Comparison of ENCODE assay signal across 12 cellular contexts in genomic region chr2:144448389-144449027, GRCh38.
A peak's percentile ranks its signal among the peaks of the same experiment; 100 is the strongest.
DNase-seq lines count a peak whose midpoint lies in the region; ATAC-seq, FAIRE-seq and TF ChIP-seq lines count a peak whose summit lies in the region.
"Had no signal": no experiment of that assay in that cellular context is flagged by ENCODE, and none has a peak within 500 bp of the region (broad histone marks: within the 10 kb centered on the region; RNA-seq: fewer than 3 reads in every experiment).

No MANE protein-coding gene starts in this region.

- WGBS in HepG2 (ENCODE audit: low lambda C conversion rate): 6% methylated on average over 10 of the region's 10 CpGs

- CTCF ChIA-PET in HepG2 (lab: Yijun Ruan, JAX; ENCODE audit: low intra/inter-chr PET ratio, low total read pairs): no interaction called here

- H3K27me3 Mint-ChIP-seq in activated CD4-positive, alpha-beta T cell treated with anti-CD3 and anti-CD28 coated beads, Interleukin-2, amount 10 ng/mL, durations not matched to agents 24 days and 14 days: peaks cover 4% of the 10 kb centered on the region

- no peaks in the 10 kb centered on the region for H3K9me2 ChIP-seq in SU-DHL-6 (replicated peaks; ENCODE audit: insufficient read depth, low read length)

- H3K27me3 ChIP-seq in SU-DHL-6 (ENCODE audit: low read length) (no peaks in the 10 kb centered on the region), iPS-20b (ENCODE audit: insufficient read depth, low read length) (peaks cover 37% of the 10 kb centered on the region), HepG2 (ENCODE audit: control insufficient read depth in 1 of 2, insufficient read depth in 2 of 2, low read length in 2 of 2) (peaks cover 0 to 13% of the 10 kb centered on the region in 2 experiments; a peak in 2 of 5 replicates)

- H4K20me1 ChIP-seq in SU-DHL-6 (ENCODE audit: low read depth, low read length): no peaks in the 10 kb centered on the region
- no peaks in the 10 kb centered on the region for H4K20me1 ChIP-seq in HepG2 (ENCODE audit: insufficient read depth, low read length)

- H3K4me2 ChIP-seq in SU-DHL-6 (ENCODE audit: low read depth, low read length, poor library complexity, severe bottlenecking) (peak overlapping the region; percentile 27), HepG2 (ENCODE audit: low read depth, low read length) (no peak overlapping the region)

- H3K4me3 ChIP-seq in SU-DHL-6 (ENCODE audit: insufficient read depth, low read length, poor library complexity, severe bottlenecking) (no peak overlapping the region), iPS-20b (ENCODE audit: low read length) (no peak overlapping the region), HepG2 (replicated peaks in 1 of 3; ENCODE audit: insufficient read depth in 1 of 3, low read depth in 2 of 3, low read length in 3 of 3) (no peak overlapping the region)

- no peak for TF ChIP-seq RAD21 in HepG2 (CRISPR knock-in tag; IDR thresholded peaks at IDR 0.05)

- H3K4me1 ChIP-seq in iPS-20b (ENCODE audit: insufficient read depth, low read length) (peaks cover 52% of the 10 kb centered on the region; the same call in 1 of the 2 replicates), HepG2 (ENCODE audit: insufficient read depth, low read length) (no peaks in the 10 kb centered on the region)

- ATAC-seq in GM19467 (IDR thresholded peaks at IDR 0.05; ENCODE audit: unreplicated experiment) (peak; percentile 6), GM19328 (IDR thresholded peaks at IDR 0.05; ENCODE audit: unreplicated experiment) (no peak), HepG2 (no peak; the same call in 2 of the 3 replicates)

- POLR2A ChIA-PET in HepG2 (lab: Yijun Ruan, JAX): no interaction called here

- peak overlapping the region; percentile 65 for H2AFZ ChIP-seq in SU-DHL-6 (ENCODE audit: low read depth, low read length, severe bottlenecking)
- H2AFZ ChIP-seq in HepG2 (ENCODE audit: low read length): no peak overlapping the region

- no peaks in the 10 kb centered on the region for H3K9me3 Mint-ChIP-seq in activated CD4-positive, alpha-beta T cell treated with anti-CD3 and anti-CD28 coated beads, Interleukin-2, amount 10 ng/mL, durations not matched to agents 24 days and 14 days

- TF ChIP-seq EP300 in HepG2 (IDR thresholded peaks at IDR 0.05; ENCODE audit: low read depth in 2 of 2, low read length in 2 of 2) (no peak), HepG2 (CRISPR knock-in tag; IDR thresholded peaks at IDR 0.05; ENCODE audit: borderline replicate concordance) (no peak)

- H3K27ac ChIP-seq in SU-DHL-6 (ENCODE audit: low read depth, low read length) (no peak overlapping the region), iPS-20b (ENCODE audit: low read length) (peak overlapping the region; percentile 5), HepG2 (ENCODE audit: extremely low read length, insufficient read depth, low read length) (no peak overlapping the region)

- H3K9me3 ChIP-seq in SU-DHL-6 (ENCODE audit: insufficient read depth, low read length) (no peaks in the 10 kb centered on the region), iPS-20b (ENCODE audit: insufficient read depth, low read depth, low read length) (no peaks in the 10 kb centered on the region), HepG2 (ENCODE audit: low read length) (no peaks in the 10 kb centered on the region)

- H3K36me3 Mint-ChIP-seq in activated CD4-positive, alpha-beta T cell treated with anti-CD3 and anti-CD28 coated beads, Interleukin-2, amount 10 ng/mL, durations not matched to agents 24 days and 14 days (ENCODE audit: low read depth): no peaks in the 10 kb centered on the region

- H3K79me2 ChIP-seq in SU-DHL-6 (ENCODE audit: insufficient read depth, low read length) (no peaks in the 10 kb centered on the region), HepG2 (ENCODE audit: insufficient read depth, low read length) (no peaks in the 10 kb centered on the region)

- TF ChIP-seq POLR2A in HepG2 (IDR thresholded peaks at IDR 0.05; ENCODE audit: insufficient read depth in 1 of 2, low read depth in 2 of 2, low read length in 2 of 2): no peak

- peaks cover 13% of the 10 kb centered on the region for H3K4me1 Mint-ChIP-seq in activated CD4-positive, alpha-beta T cell treated with anti-CD3 and anti-CD28 coated beads, Interleukin-2, amount 10 ng/mL, durations not matched to agents 24 days and 14 days

- H3K9ac ChIP-seq in SU-DHL-6 (ENCODE audit: low read length) (no peak overlapping the region), iPS-20b (ENCODE audit: low read depth, low read length) (no peak overlapping the region), HepG2 (ENCODE audit: insufficient read depth, low read depth, low read length) (no peak overlapping the region)

- DNase-seq in superior temporal gyrus (ENCODE audit: extremely low spot score): peak; percentile 67
- no peak for DNase-seq in HepG2 (ENCODE audit: low spot score)
- no peak for DNase-seq in ureter (ENCODE audit: low spot score)
- no peak for DNase-seq in activated CD4-positive, alpha-beta T cell treated with anti-CD3 and anti-CD28 coated beads, Interleukin-2, amount 10 ng/mL, durations not matched to agents 24 days and 14 days
- DNase-seq: DND-41, erythroblast had no signal

- H3F3A ChIP-seq in SU-DHL-6 (ENCODE audit: insufficient read depth): no peaks in the 10 kb centered on the region

- TF ChIP-seq CTCF in SU-DHL-6 (IDR thresholded peaks at IDR 0.05; ENCODE audit: insufficient read depth, low read length, poor library complexity, severe bottlenecking): no peak
- TF ChIP-seq CTCF in HepG2 (CRISPR knock-in tag; IDR thresholded peaks at IDR 0.05): no peak

- in situ Hi-C loops in HepG2 (cut with HindIII; ENCODE audit: extremely low pct_ligation_motif_present, low pct_unique_long_range_greater_than_20kb): no loop called here

- H3K36me3 ChIP-seq in SU-DHL-6 (ENCODE audit: low read length) (no peaks in the 10 kb centered on the region), iPS-20b (ENCODE audit: insufficient read depth, low read depth, low read length) (no peaks in the 10 kb centered on the region), HepG2 (replicated peaks in 1 of 2; ENCODE audit: control insufficient read depth in 1 of 2, insufficient read depth in 2 of 2, low read length in 2 of 2) (no peaks in the 10 kb centered on the region)

- no peak overlapping the region for H3K27ac Mint-ChIP-seq in activated CD4-positive, alpha-beta T cell treated with anti-CD3 and anti-CD28 coated beads, Interleukin-2, amount 10 ng/mL, durations not matched to agents 24 days and 14 days
- H3K27ac Mint-ChIP-seq: activated naive CD8-positive, alpha-beta T cell had no signal

- no TSS peak for BruUV-seq in HepG2 (replicated peaks; lab: Mats Ljungman, UMichigan)

- H3K4me3 Mint-ChIP-seq in activated CD4-positive, alpha-beta T cell treated with anti-CD3 and anti-CD28 coated beads, Interleukin-2, amount 10 ng/mL, durations not matched to agents 24 days and 14 days: no peak overlapping the region
- H3K4me3 Mint-ChIP-seq: activated naive CD8-positive, alpha-beta T cell had no signal

- intact Hi-C loops in HepG2 (cut with micrococcal nuclease; ENCODE audit: unreplicated experiment): no loop called here
- intact Hi-C loops in activated CD4-positive, alpha-beta T cell treated with anti-CD3 and anti-CD28 coated beads, Interleukin-2, amount 10 ng/mL, durations not matched to agents 24 days and 14 days (cut with micrococcal nuclease): no loop called here

- no peak for FAIRE-seq in HepG2 (lab: Jason Lieb, UNC)
- FAIRE-seq: RCC 7860 had no signal

TF ChIP-seq in HepG2, 621 proteins besides CTCF, POLR2A, EP300 and RAD21 (continues in another document):
- TF ChIP-seq ZNF280D (CRISPR knock-in tag; IDR thresholded peaks at IDR 0.05): no peak
